8 cellular contexts compared by ENCODE assay signal in genomic region chr5:53478411-53479044, GRCh38. TPM values are rescaled to one million over a fixed set of nuclear protein-coding genes. Genes with fewer than 3 reads are reported as not detected.
DNase-seq lines count a peak whose midpoint lies in the region; ATAC-seq and TF ChIP-seq lines count a peak whose summit lies in the region.

No MANE protein-coding gene starts in this region.

- H3K27ac ChIP-seq in OCI-LY3 (ENCODE audit: low read length) (no peak overlapping the region), smooth muscle cell (ENCODE audit: low read depth) (no peak overlapping the region)

- DNase-seq in SIG-M5 treated with dmso at 0.1 percent for 504 hours (lab: John Stamatoyannopoulos, UW; ENCODE audit: unreplicated experiment) = peak; percentile 55
- no peak for DNase-seq in SIG-M5 (lab: John Stamatoyannopoulos, UW)
- DNase-seq in HT1080 (ENCODE audit: low read depth) = peak; percentile 72
- DNase-seq in T47D (ENCODE audit: low read depth in 1 of 2, low spot score in 1 of 2) = peak; percentile 79 to 90
- DNase-seq in iPS-NIHi11 (ENCODE audit: low spot score) = peak; percentile 60
- DNase-seq in smooth muscle cell (lab: John Stamatoyannopoulos, UW; ENCODE audit: unreplicated experiment) = no peak

- TF ChIP-seq CTCF in OCI-LY3 (IDR thresholded peaks at IDR 0.05; ENCODE audit: low read depth, low read length) (peak; percentile 74), smooth muscle cell (IDR thresholded peaks at IDR 0.05; ENCODE audit: borderline replicate concordance, insufficient read depth, poor library complexity, severe bottlenecking) (peak; percentile 51)

- peaks cover 39% of the 10 kb centered on the region for H3K27me3 ChIP-seq in OCI-LY3 (ENCODE audit: low read depth, low read length)
- no peaks in the 10 kb centered on the region for H3K27me3 ChIP-seq in smooth muscle cell (ENCODE audit: low read depth)

- H2AFZ ChIP-seq in OCI-LY3 (ENCODE audit: low read depth, low read length) (no peak overlapping the region), smooth muscle cell (ENCODE audit: low read depth) (peak overlapping the region; percentile 31)

- H3K36me3 ChIP-seq in OCI-LY3 (replicated peaks; ENCODE audit: low read depth, low read length) = no peaks in the 10 kb centered on the region
- no peaks in the 10 kb centered on the region for H3K36me3 ChIP-seq in smooth muscle cell (ENCODE audit: low read depth)

- H3K9me3 ChIP-seq in OCI-LY3 (ENCODE audit: insufficient read depth, low read length) = no peaks in the 10 kb centered on the region
- no peaks in the 10 kb centered on the region for H3K9me3 ChIP-seq in smooth muscle cell (replicated peaks; ENCODE audit: low read depth)

- peaks cover 18% of the 10 kb centered on the region for H3K4me1 ChIP-seq in OCI-LY3 (ENCODE audit: low read length)
- H3K4me1 ChIP-seq in smooth muscle cell (ENCODE audit: low read depth) = peaks cover 7% of the 10 kb centered on the region

- H4K20me1 ChIP-seq in OCI-LY3 (ENCODE audit: insufficient read depth, low read length) = no peaks in the 10 kb centered on the region
- H4K20me1 ChIP-seq in smooth muscle cell (ENCODE audit: low read depth) = no peaks in the 10 kb centered on the region

- 2% methylated on average over 18 of the region's 26 CpGs for WGBS in smooth muscle cell (ENCODE audit: low lambda C conversion rate)

- ATAC-seq in HG03139 (IDR thresholded peaks at IDR 0.05; ENCODE audit: unreplicated experiment) = no peak

- H3K79me2 ChIP-seq in OCI-LY3 (ENCODE audit: low read length) (no peaks in the 10 kb centered on the region), smooth muscle cell (ENCODE audit: low read depth) (peaks cover 10% of the 10 kb centered on the region)

- H3F3A ChIP-seq in smooth muscle cell (ENCODE audit: low read depth) = peaks cover 4% of the 10 kb centered on the region

- H3K4me3 ChIP-seq in OCI-LY3 (ENCODE audit: low read length) = peak overlapping the region; percentile 78
- H3K4me3 ChIP-seq in smooth muscle cell = peak overlapping the region; percentile 92

- in situ Hi-C loops in T47D (cut with HindIII; ENCODE audit: low pct_unique_long_range_greater_than_20kb, low sequenced_read_pairs) = no loop called here

- H3K9ac ChIP-seq in OCI-LY3 (ENCODE audit: low read length) (no peak overlapping the region), smooth muscle cell (ENCODE audit: low read depth) (no peak overlapping the region)

- H3K4me2 ChIP-seq in OCI-LY3 (ENCODE audit: low read length) (peak overlapping the region; percentile 84), smooth muscle cell (peak overlapping the region; percentile 100)

RNA-seq across cellular contexts. Expression of gene FST, which starts 1.9 kb away (rescaled TPM):
- total RNA-seq in HT1080 (2014; rRNA removed; shearing (Covaris generic)) = 56.2 and 71.8 TPM in 2 replicates
- polyA plus RNA-seq in HT1080 (2015; cell fraction: cytosol; rRNA removed) = 59.3 and 60.4 TPM in 2 replicates
- 68.6 and 70.1 TPM in 2 replicates for polyA plus RNA-seq in HT1080 (2015; cell fraction: nucleus; rRNA removed)
- 31.6 and 52.6 TPM in 2 replicates for total RNA-seq in smooth muscle cell
- 95.5 and 130 TPM in 2 replicates for polyA plus RNA-seq in smooth muscle cell

Comparison
In these comparisons a context has a peak if more than half of its experiments do, and no peak if none do; other contexts are left out.
1. DNase-seq: peak in SIG-M5 treated with dmso at 0.1 percent for 504 hours (single experiment), HT1080 (single experiment), T47D (2 of 2) and iPS-NIHi11 (single experiment); none in SIG-M5 (single experiment) and smooth muscle cell (single experiment).